ENCODE assay signal across 1 cellular context in genomic region chr3:196967412-196968232, GRCh38.
TF ChIP-seq lines count a peak whose summit lies in the region.

No MANE protein-coding gene starts in this region.

TF ChIP-seq in endothelial cell of umbilical vein, 7 proteins besides CTCF, POLR2A, EP300 and RAD21 (continued from another document):
- TF ChIP-seq POLR2AphosphoS5 (IDR thresholded peaks at IDR 0.05; ENCODE audit: insufficient read depth, low read depth, low read length) (no peak), MYC (IDR thresholded peaks at IDR 0.05; ENCODE audit: low read depth, low read length) (no peak)
